ENCODE assay signal across 1 cellular context in the genomic region with DNA sequence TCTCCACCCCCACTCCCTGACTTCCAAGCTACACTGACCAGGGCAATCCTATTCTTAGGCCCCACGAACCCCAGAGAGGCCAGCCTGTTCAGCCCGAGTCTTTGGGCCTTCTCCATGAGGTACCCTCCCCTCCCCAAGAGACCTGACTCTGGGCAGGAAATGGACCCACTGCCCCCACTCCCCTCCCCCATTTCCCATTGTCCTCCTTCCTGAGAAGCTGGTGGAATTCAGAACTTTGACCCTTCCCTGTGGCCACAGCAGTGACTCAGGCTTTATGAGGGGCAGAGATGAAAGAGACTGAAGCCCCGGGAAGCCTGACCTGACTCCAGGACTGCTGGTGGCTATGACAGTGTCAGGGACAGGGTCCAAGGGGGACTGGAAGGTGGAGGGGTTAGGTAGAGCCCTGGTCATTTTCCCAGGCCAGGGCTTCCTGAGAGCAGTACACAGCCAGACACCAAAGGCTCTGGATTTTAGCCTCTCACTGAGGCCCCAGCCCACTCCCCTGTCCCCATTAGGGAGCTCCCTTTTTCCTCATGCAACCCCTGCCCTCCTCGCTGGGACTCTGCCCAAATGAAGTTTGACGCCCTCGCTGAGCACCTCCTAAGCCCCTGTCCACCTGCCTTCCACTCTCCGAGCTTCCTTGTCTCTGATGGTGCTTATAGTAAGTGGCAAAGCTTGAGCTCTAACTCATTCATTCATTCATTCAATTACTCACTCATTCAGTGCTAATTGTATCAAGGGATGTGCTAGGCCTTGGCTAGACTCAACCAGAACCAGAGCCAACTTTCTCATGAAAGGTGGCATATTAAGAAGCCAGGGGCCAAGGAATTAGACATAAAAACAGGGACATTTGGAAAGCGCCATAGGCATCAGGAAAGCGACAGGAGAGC.
TF ChIP-seq lines count a peak whose summit lies in the region.

No MANE protein-coding gene starts in this region.

TF ChIP-seq in K562, 482 proteins besides CTCF, POLR2A, EP300 and RAD21:
- TF ChIP-seq, protein P1, sequence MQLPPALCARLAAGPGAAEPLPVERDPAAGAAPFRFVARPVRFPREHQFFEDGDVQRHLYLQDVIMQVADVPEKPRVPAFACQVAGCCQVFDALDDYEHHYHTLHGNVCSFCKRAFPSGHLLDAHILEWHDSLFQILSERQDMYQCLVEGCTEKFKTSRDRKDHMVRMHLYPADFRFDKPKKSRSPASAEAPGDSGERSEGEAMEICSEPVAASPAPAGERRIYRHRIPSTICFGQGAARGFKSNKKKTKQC (CRISPR knock-in tag; IDR thresholded peaks at IDR 0.05): peak; percentile 56; the same call in 1 of the 2 replicates
- TF ChIP-seq NFE2 (IDR thresholded peaks at IDR 0.05; ENCODE audit: low read depth): peak; percentile 66
- peak; percentile 33; the same call in 1 of the 2 replicates for TF ChIP-seq DPF2 (IDR thresholded peaks at IDR 0.05)
- TF ChIP-seq, protein P2, sequence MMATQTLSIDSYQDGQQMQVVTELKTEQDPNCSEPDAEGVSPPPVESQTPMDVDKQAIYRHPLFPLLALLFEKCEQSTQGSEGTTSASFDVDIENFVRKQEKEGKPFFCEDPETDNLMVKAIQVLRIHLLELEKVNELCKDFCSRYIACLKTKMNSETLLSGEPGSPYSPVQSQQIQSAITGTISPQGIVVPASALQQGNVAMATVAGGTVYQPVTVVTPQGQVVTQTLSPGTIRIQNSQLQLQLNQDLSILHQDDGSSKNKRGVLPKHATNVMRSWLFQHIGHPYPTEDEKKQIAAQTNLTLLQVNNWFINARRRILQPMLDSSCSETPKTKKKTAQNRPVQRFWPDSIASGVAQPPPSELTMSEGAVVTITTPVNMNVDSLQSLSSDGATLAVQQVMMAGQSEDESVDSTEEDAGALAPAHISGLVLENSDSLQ (IDR thresholded peaks at IDR 0.05): no peak
- TF ChIP-seq SMARCA4 (IDR thresholded peaks at IDR 0.05): 0 out of 2 replicates have a peak, but pooled peaks have one; percentile 32
- no peak for TF ChIP-seq NR2C1 (IDR thresholded peaks at IDR 0.05)
- 0 out of 2 replicates have a peak, but pooled peaks have one; percentile 35 for TF ChIP-seq NR2C1 (tag; IDR thresholded peaks at IDR 0.05)
- TF ChIP-seq, protein P3, sequence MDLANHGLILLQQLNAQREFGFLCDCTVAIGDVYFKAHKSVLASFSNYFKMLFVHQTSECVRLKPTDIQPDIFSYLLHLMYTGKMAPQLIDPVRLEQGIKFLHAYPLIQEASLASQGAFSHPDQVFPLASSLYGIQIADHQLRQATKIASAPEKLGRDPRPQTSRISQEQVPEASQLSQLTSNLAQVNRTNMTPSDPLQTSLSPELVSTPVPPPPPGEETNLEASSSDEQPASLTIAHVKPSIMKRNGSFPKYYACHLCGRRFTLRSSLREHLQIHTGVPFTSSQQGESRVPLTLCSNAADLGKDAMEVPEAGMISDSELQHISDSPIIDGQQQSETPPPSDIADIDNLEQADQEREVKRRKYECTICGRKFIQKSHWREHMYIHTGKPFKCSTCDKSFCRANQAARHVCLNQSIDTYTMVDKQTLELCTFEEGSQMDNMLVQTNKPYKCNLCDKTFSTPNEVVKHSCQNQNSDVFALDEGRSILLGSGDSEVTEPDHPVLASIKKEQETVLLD (IDR thresholded peaks at IDR 0.05): 0 out of 2 replicates have a peak, but pooled peaks have one; percentile 48
- TF ChIP-seq ZNF24 (IDR thresholded peaks at IDR 0.05): peak; percentile 89
- TF ChIP-seq HIVEP1 (CRISPR knock-in tag; IDR thresholded peaks at IDR 0.05): no peak
- no peak for TF ChIP-seq NR2C2 (CRISPR knock-in tag; IDR thresholded peaks at IDR 0.05)
- TF ChIP-seq NR2C2 (tag; IDR thresholded peaks at IDR 0.05): peak; percentile 17
- TF ChIP-seq, protein P4, sequence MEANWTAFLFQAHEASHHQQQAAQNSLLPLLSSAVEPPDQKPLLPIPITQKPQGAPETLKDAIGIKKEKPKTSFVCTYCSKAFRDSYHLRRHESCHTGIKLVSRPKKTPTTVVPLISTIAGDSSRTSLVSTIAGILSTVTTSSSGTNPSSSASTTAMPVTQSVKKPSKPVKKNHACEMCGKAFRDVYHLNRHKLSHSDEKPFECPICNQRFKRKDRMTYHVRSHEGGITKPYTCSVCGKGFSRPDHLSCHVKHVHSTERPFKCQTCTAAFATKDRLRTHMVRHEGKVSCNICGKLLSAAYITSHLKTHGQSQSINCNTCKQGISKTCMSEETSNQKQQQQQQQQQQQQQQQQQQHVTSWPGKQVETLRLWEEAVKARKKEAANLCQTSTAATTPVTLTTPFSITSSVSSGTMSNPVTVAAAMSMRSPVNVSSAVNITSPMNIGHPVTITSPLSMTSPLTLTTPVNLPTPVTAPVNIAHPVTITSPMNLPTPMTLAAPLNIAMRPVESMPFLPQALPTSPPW (CRISPR knock-in tag; IDR thresholded peaks at IDR 0.05): peak; percentile 41; the same call in 1 of the 2 replicates
- TF ChIP-seq, protein P5, sequence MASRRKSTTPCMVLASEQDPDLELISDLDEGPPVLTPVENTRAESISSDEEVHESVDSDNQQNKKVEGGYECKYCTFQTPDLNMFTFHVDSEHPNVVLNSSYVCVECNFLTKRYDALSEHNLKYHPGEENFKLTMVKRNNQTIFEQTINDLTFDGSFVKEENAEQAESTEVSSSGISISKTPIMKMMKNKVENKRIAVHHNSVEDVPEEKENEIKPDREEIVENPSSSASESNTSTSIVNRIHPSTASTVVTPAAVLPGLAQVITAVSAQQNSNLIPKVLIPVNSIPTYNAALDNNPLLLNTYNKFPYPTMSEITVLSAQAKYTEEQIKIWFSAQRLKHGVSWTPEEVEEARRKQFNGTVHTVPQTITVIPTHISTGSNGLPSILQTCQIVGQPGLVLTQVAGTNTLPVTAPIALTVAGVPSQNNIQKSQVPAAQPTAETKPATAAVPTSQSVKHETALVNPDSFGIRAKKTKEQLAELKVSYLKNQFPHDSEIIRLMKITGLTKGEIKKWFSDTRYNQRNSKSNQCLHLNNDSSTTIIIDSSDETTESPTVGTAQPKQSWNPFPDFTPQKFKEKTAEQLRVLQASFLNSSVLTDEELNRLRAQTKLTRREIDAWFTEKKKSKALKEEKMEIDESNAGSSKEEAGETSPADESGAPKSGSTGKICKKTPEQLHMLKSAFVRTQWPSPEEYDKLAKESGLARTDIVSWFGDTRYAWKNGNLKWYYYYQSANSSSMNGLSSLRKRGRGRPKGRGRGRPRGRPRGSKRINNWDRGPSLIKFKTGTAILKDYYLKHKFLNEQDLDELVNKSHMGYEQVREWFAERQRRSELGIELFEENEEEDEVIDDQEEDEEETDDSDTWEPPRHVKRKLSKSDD (conservative IDR thresholded peaks at IDR 0.05; ENCODE audit: low read length): no peak
- no peak for TF ChIP-seq KDM4B (IDR thresholded peaks at IDR 0.05; ENCODE audit: borderline replicate concordance in 2 of 2, low read depth in 1 of 2)
TF ChIP-seq in K562: peak in this region for 9.
